In genomic region chr10:22086730-22087364, GRCh38 we compare ENCODE assay signal across 8 cellular contexts.
DNase-seq lines count a peak whose midpoint lies in the region; ATAC-seq and TF ChIP-seq lines count a peak whose summit lies in the region.

No MANE protein-coding gene starts in this region.

- no peak for TF ChIP-seq CTCF in SK-N-SH (IDR thresholded peaks at IDR 0.05)

- H3K79me2 ChIP-seq in SK-N-SH (ENCODE audit: insufficient read depth) = no peaks in the 10 kb centered on the region

- TF ChIP-seq RAD21 in SK-N-SH (IDR thresholded peaks at IDR 0.05; ENCODE audit: low read length) = no peak

- intact Hi-C loops in right cardiac atrium (cut with DNase I) = no loop called here
- intact Hi-C loops in activated T-helper 1 cell treated with anti-CD3 and anti-CD28 coated beads, Interleukin-12 subunit alpha, Interleukin-12 subunit beta, Interleukin-2, Interleukin-4 antibody, amounts not matched to agents 30 ng/mL and 10 ng/mL and 1 ng/mL, durations not matched to agents 14 hours and 24 hours and 36 hours (cut with micrococcal nuclease) = no loop called here

- POLR2A ChIA-PET in SK-N-SH (lab: Yijun Ruan, JAX) = no interaction called here

- no peaks in the 10 kb centered on the region for H3F3A ChIP-seq in SK-N-SH (replicated peaks; ENCODE audit: insufficient read depth)

- no peak overlapping the region for H3K9ac ChIP-seq in HUES48 (ENCODE audit: low read depth, low read length)
- H3K9ac ChIP-seq in SK-N-SH = no peak overlapping the region
- H3K9ac ChIP-seq in skeletal muscle satellite cell (ENCODE audit: low read depth, low read length) = peak overlapping the region; percentile 20

- no peak for TF ChIP-seq EP300 in SK-N-SH (IDR thresholded peaks at IDR 0.05; ENCODE audit: borderline replicate concordance in 1 of 2, low read depth in 1 of 2, low read length in 1 of 2)

- H3K9me3 Mint-ChIP-seq in immature natural killer cell = no peaks in the 10 kb centered on the region
- H3K9me3 Mint-ChIP-seq in activated T-helper 1 cell treated with anti-CD3 and anti-CD28 coated beads, Interleukin-12 subunit alpha, Interleukin-12 subunit beta, Interleukin-2, Interleukin-4 antibody, amounts not matched to agents 30 ng/mL and 10 ng/mL and 1 ng/mL, durations not matched to agents 14 hours and 24 hours and 36 hours = no peaks in the 10 kb centered on the region

- H3K4me2 ChIP-seq in SK-N-SH (no peak overlapping the region), skeletal muscle satellite cell (ENCODE audit: low read length) (peak overlapping the region; percentile 61)

- H4K20me1 ChIP-seq in SK-N-SH (ENCODE audit: insufficient read depth) = no peaks in the 10 kb centered on the region

- H3K27me3 ChIP-seq in HUES48 (ENCODE audit: control insufficient read depth, insufficient read depth, low read length) (no peaks in the 10 kb centered on the region), SK-N-SH (ENCODE audit: insufficient read depth) (no peaks in the 10 kb centered on the region), right cardiac atrium (ENCODE audit: control insufficient read depth, insufficient read depth) (no peaks in the 10 kb centered on the region), skeletal muscle satellite cell (ENCODE audit: control insufficient read depth, insufficient read depth, low read length) (peaks cover 4% of the 10 kb centered on the region)

- H3K27ac Mint-ChIP-seq in immature natural killer cell = no peak overlapping the region
- no peak overlapping the region for H3K27ac Mint-ChIP-seq in activated T-helper 1 cell treated with anti-CD3 and anti-CD28 coated beads, Interleukin-12 subunit alpha, Interleukin-12 subunit beta, Interleukin-2, Interleukin-4 antibody, amounts not matched to agents 30 ng/mL and 10 ng/mL and 1 ng/mL, durations not matched to agents 14 hours and 24 hours and 36 hours

- no peaks in the 10 kb centered on the region for H3K4me1 Mint-ChIP-seq in immature natural killer cell
- H3K4me1 Mint-ChIP-seq in activated T-helper 1 cell treated with anti-CD3 and anti-CD28 coated beads, Interleukin-12 subunit alpha, Interleukin-12 subunit beta, Interleukin-2, Interleukin-4 antibody, amounts not matched to agents 30 ng/mL and 10 ng/mL and 1 ng/mL, durations not matched to agents 14 hours and 24 hours and 36 hours (ENCODE audit: low read depth) = no peaks in the 10 kb centered on the region

- H2AFZ ChIP-seq in SK-N-SH (ENCODE audit: low read depth) = no peak overlapping the region

- no peak overlapping the region for H3K4me3 ChIP-seq in HUES48 (ENCODE audit: low read depth, low read length)
- H3K4me3 ChIP-seq in SK-N-SH (ENCODE audit: low read depth in 2 of 2, low read length in 1 of 2) = no peak overlapping the region
- no peak overlapping the region for H3K4me3 ChIP-seq in right cardiac atrium (ENCODE audit: low read length)
- no peak overlapping the region for H3K4me3 ChIP-seq in skeletal muscle satellite cell (ENCODE audit: low read length)

- CTCF ChIA-PET in SK-N-SH (lab: Yijun Ruan, JAX) = no interaction called here

- no peaks in the 10 kb centered on the region for H3K36me3 Mint-ChIP-seq in immature natural killer cell
- H3K36me3 Mint-ChIP-seq in activated T-helper 1 cell treated with anti-CD3 and anti-CD28 coated beads, Interleukin-12 subunit alpha, Interleukin-12 subunit beta, Interleukin-2, Interleukin-4 antibody, amounts not matched to agents 30 ng/mL and 10 ng/mL and 1 ng/mL, durations not matched to agents 14 hours and 24 hours and 36 hours (ENCODE audit: low read depth) = no peaks in the 10 kb centered on the region

- WGBS in SK-N-SH (ENCODE audit: low lambda C conversion rate) = 29% methylated on average over 5 of the region's 5 CpGs
- WGBS in right cardiac atrium = 31% methylated on average over 5 of the region's 5 CpGs

- no peaks in the 10 kb centered on the region; the same call in 1 of the 2 replicates for H3K9me3 ChIP-seq in HUES48 (ENCODE audit: control insufficient read depth, insufficient read depth, low read length)
- no peaks in the 10 kb centered on the region for H3K9me3 ChIP-seq in SK-N-SH
- H3K9me3 ChIP-seq in right cardiac atrium (ENCODE audit: control insufficient read depth, low read length) = no peaks in the 10 kb centered on the region
- H3K9me3 ChIP-seq in skeletal muscle satellite cell (replicated peaks; ENCODE audit: low read length) = no peaks in the 10 kb centered on the region

- peaks cover 9 to 20% (median 12%) of the 10 kb centered on the region in 3 donors for H3K27me3 Mint-ChIP-seq in immature natural killer cell (ENCODE audit: low read depth in 3 of 3)
- peaks cover 5% of the 10 kb centered on the region for H3K27me3 Mint-ChIP-seq in activated T-helper 1 cell treated with anti-CD3 and anti-CD28 coated beads, Interleukin-12 subunit alpha, Interleukin-12 subunit beta, Interleukin-2, Interleukin-4 antibody, amounts not matched to agents 30 ng/mL and 10 ng/mL and 1 ng/mL, durations not matched to agents 14 hours and 24 hours and 36 hours (ENCODE audit: insufficient read depth)

- H3K36me3 ChIP-seq in HUES48 (ENCODE audit: control insufficient read depth, insufficient read depth, low read length) (no peaks in the 10 kb centered on the region), SK-N-SH (replicated peaks in 1 of 2; ENCODE audit: control insufficient read depth in 1 of 2, insufficient read depth in 2 of 2, low read length in 1 of 2) (no peaks in the 10 kb centered on the region), skeletal muscle satellite cell (ENCODE audit: insufficient read depth, low read length) (no peaks in the 10 kb centered on the region)

- DNase-seq in SK-N-SH (peak; percentile 15), right cardiac atrium (peak; percentile 85 to 96 (median 91)), cortex of kidney (lab: John Stamatoyannopoulos, UW) (no peak), immature natural killer cell (no peak)
- DNase-seq in activated T-cell treated with anti-CD3 and anti-CD28 coated beads, Interleukin-2, amount 50 U/mL, for 48 hours = no peak
- DNase-seq in activated T-helper 1 cell treated with anti-CD3 and anti-CD28 coated beads, Interleukin-12 subunit alpha, Interleukin-12 subunit beta, Interleukin-2, Interleukin-4 antibody, amounts not matched to agents 30 ng/mL and 10 ng/mL and 1 ng/mL, durations not matched to agents 14 hours and 24 hours and 36 hours (ENCODE audit: low spot score) = no peak

- H3K27ac ChIP-seq in HUES48 (ENCODE audit: low read depth, low read length) (peak overlapping the region; percentile 47), SK-N-SH (ENCODE audit: low read depth in 2 of 2, low read length in 1 of 2) (no peak overlapping the region), right cardiac atrium (ENCODE audit: low read length) (no peak overlapping the region)

- H3K4me3 Mint-ChIP-seq in immature natural killer cell = no peak overlapping the region
- no peak overlapping the region for H3K4me3 Mint-ChIP-seq in activated T-helper 1 cell treated with anti-CD3 and anti-CD28 coated beads, Interleukin-12 subunit alpha, Interleukin-12 subunit beta, Interleukin-2, Interleukin-4 antibody, amounts not matched to agents 30 ng/mL and 10 ng/mL and 1 ng/mL, durations not matched to agents 14 hours and 24 hours and 36 hours

- peaks cover 17% of the 10 kb centered on the region for H3K4me1 ChIP-seq in HUES48 (ENCODE audit: control insufficient read depth, insufficient read depth, low read length)
- H3K4me1 ChIP-seq in SK-N-SH (ENCODE audit: control insufficient read depth in 1 of 2, insufficient read depth in 2 of 2, low read depth in 1 of 2, low read length in 1 of 2) = no peaks in the 10 kb centered on the region; a peak in 1 of 4 replicates
- H3K4me1 ChIP-seq in right cardiac atrium (ENCODE audit: control insufficient read depth, insufficient read depth, low read length) = peaks cover 3% of the 10 kb centered on the region
- peaks cover 10% of the 10 kb centered on the region for H3K4me1 ChIP-seq in skeletal muscle satellite cell (ENCODE audit: control insufficient read depth, insufficient read depth, low read length)

- H3K9me2 ChIP-seq in SK-N-SH = no peaks in the 10 kb centered on the region

- peak; percentile 94 to 98 for ATAC-seq in right cardiac atrium

TF ChIP-seq in SK-N-SH, 30 proteins besides CTCF, POLR2A, EP300 and RAD21:
- TF ChIP-seq GABPA (IDR thresholded peaks at IDR 0.05; ENCODE audit: low read depth) (no peak), ELF1 (IDR thresholded peaks at IDR 0.05) (no peak), NFIC (IDR thresholded peaks at IDR 0.05; ENCODE audit: borderline replicate concordance) (peak; percentile 8; the same call in 1 of the 2 replicates)

Comparison
In these comparisons a context has a peak if more than half of its experiments do, and no peak if none do; other contexts are left out.
1. DNase-seq: peak in SK-N-SH (single experiment) and right cardiac atrium (3 of 3); none in cortex of kidney (single experiment), activated T-cell treated with anti-CD3 and anti-CD28 coated beads, Interleukin-2, amount 50 U/mL, for 48 hours (0 of 2), immature natural killer cell (0 of 3) and activated T-helper 1 cell treated with anti-CD3 and anti-CD28 coated beads, Interleukin-12 subunit alpha, Interleukin-12 subunit beta, Interleukin-2, Interleukin-4 antibody, amounts not matched to agents 30 ng/mL and 10 ng/mL and 1 ng/mL, durations not matched to agents 14 hours and 24 hours and 36 hours (single experiment).